ENCODE assay signal across 8 cellular contexts in the genomic region with DNA sequence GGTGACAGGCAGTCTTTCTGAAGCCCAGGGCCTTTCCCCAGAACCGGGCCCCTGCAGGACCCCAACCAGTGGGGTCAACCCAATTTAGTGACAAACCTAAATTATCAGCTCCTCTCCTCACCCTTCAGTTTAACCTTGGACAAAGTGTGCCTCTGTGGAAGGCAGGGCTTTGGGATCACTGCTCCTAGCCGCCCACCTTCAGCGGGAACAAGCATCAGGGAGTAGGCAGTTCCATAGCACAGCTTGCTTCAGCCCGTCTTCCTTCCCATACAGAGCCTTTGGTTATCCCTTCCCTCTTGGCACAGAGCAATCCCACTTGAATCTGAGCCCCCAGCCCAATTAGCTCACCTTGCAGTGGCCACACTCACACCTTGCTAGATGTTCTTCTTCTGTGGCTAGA. TPM values are rescaled to one million over a fixed set of nuclear protein-coding genes. Genes with fewer than 3 reads are reported as not detected.
"Had no signal": no experiment of that assay in that cellular context is flagged by ENCODE, and none has a peak within 500 bp of the region (broad histone marks: within the 10 kb centered on the region; RNA-seq: fewer than 3 reads in every experiment).

No MANE protein-coding gene starts in this region.

- H3K9ac ChIP-seq: GM23248 had no signal

- DNase-seq: GM23248, GOT3, H7, IMR-90 had no signal

- H3K27ac ChIP-seq: GM23248 had no signal

- H3K9me3 ChIP-seq: HAP-1 had no signal

- H3K36me3 ChIP-seq: HAP-1 had no signal

- ATAC-seq: HCT116, K562 had no signal

- H2AFZ ChIP-seq: GM23248 had no signal

- H3K4me3 ChIP-seq: GM23248, HAP-1, K562 had no signal

RNA-seq across cellular contexts. Expression of gene AP3B2, which starts 5.3 kb away (rescaled TPM):
- total RNA-seq: HT-29, IMR-90 had no signal
